33 cellular contexts compared by ENCODE assay signal in genomic region chr1:236705771-236706565, GRCh38. TPM values are rescaled to one million over a fixed set of nuclear protein-coding genes. Genes with fewer than 3 reads are reported as not detected.
DNase-seq lines count a peak whose midpoint lies in the region; ATAC-seq and TF ChIP-seq lines count a peak whose summit lies in the region.
"Had no signal": no experiment of that assay in that cellular context is flagged by ENCODE, and none has a peak within 500 bp of the region (broad histone marks: within the 10 kb centered on the region; RNA-seq: fewer than 3 reads in every experiment).

No MANE protein-coding gene starts in this region.

- TF ChIP-seq CTCF in GM10248 (IDR thresholded peaks at IDR 0.05; ENCODE audit: control extremely low read depth, extremely low read depth, low read depth, missing control alignments) (no peak), RWPE1 (conservative IDR thresholded peaks at IDR 0.05; ENCODE audit: low read depth) (no peak)

- ATAC-seq in Right ventricle myocardium superior (ENCODE audit: poor library complexity): peak; percentile 11
- no peak for ATAC-seq in HG02678 (IDR thresholded peaks at IDR 0.05; ENCODE audit: unreplicated experiment)
- ATAC-seq: HCT116, PC-3 had no signal

- intact Hi-C loops in Right ventricle myocardium superior (cut with DNase I): no loop called here
- intact Hi-C loops in cardiac septum (cut with DNase I): no loop called here

- no peak for DNase-seq in Right ventricle myocardium superior
- no peak for DNase-seq in cardiac septum (ENCODE audit: low spot score)
- DNase-seq in globus pallidus (ENCODE audit: low spot score): peak; percentile 54
- peak; percentile 42 for DNase-seq in midbrain (lab: John Stamatoyannopoulos, UW)
- DNase-seq in GOT3 (lab: John Stamatoyannopoulos, UW): no peak
- DNase-seq in GM10248 (ENCODE audit: extremely low spot score): no peak
- DNase-seq in RWPE1 (ENCODE audit: low spot score): no peak
- DNase-seq: activated CD4-positive, alpha-beta T cell treated with anti-CD3 and anti-CD28 coated beads, Interleukin-2, amount 10 ng/mL, durations not matched to agents 7 days and 5 days; activated gamma-delta T cell; activated naive CD8-positive, alpha-beta T cell treated with anti-CD3 and anti-CD28 coated beads for 36 hours; activated T-cell treated with anti-CD3 and anti-CD28 coated beads, Interleukin-2, amount 50 U/mL, for 24 hours; central memory CD4-positive, alpha-beta T cell; DND-41; endodermal cell; esophagus squamous epithelium; GF-D8; immature natural killer cell; left cardiac atrium; NCI-H1417 treated with DMSO at 0.1 percent for 48 hours; NCI-H2029 treated with DMSO at 0.1 percent for 48 hours; NCI-H226; NCI-H526 treated with DMSO at 0.1 percent for 48 hours; NK-92 treated with Interleukin-12 subunit alpha and Interleukin-12 subunit beta, amount 100 ng/mL, for 24 hours; PC-3; stimulated activated CD4-positive, alpha-beta T cell treated with anti-CD3 and anti-CD28 coated beads, Interleukin-4, amount 100 ng/mL, for 24 hours; SW 1271; T1000; upper lobe of left lung had no signal

- no peak overlapping the region for H3K27ac ChIP-seq in RWPE1
- H3K27ac ChIP-seq: 22Rv1, ascending aorta, esophagus squamous epithelium, prostate gland, upper lobe of left lung had no signal

- POLR2A ChIA-PET in GM10248 (lab: Yijun Ruan, JAX) (no interaction called here), RWPE1 (lab: Yijun Ruan, JAX; ENCODE audit: low non-redundant PET) (no interaction called here)

- CTCF ChIA-PET in GM10248 (lab: Yijun Ruan, JAX) (no interaction called here), RWPE1 (lab: Yijun Ruan, JAX) (interaction anchor here (0.6 kb wide), 1 partner anchor 59 kb away, joined by 4 read pairs; no protein-coding TSS in a partner anchor)

RNA-seq across cellular contexts. Expression of gene ACTN2, which starts 19.7 kb away (rescaled TPM):
- 1,943 TPM for total RNA-seq in Right ventricle myocardium superior
- 3,389 TPM for total RNA-seq in cardiac septum
- total RNA-seq: activated CD4-positive, alpha-beta T cell treated with anti-CD3 and anti-CD28 coated beads, Interleukin-2, amount 10 ng/mL, durations not matched to agents 7 days and 5 days; PC-3 had no signal

Comparison
In these comparisons a context has a peak if more than half of its experiments do, and no peak if none do; other contexts are left out.
1. DNase-seq: peak in globus pallidus (single experiment) and midbrain (single experiment); none in Right ventricle myocardium superior (single experiment), cardiac septum (single experiment), GOT3 (single experiment), GM10248 (single experiment) and RWPE1 (single experiment).